ENCODE assay signal across 8 cellular contexts in the genomic region with DNA sequence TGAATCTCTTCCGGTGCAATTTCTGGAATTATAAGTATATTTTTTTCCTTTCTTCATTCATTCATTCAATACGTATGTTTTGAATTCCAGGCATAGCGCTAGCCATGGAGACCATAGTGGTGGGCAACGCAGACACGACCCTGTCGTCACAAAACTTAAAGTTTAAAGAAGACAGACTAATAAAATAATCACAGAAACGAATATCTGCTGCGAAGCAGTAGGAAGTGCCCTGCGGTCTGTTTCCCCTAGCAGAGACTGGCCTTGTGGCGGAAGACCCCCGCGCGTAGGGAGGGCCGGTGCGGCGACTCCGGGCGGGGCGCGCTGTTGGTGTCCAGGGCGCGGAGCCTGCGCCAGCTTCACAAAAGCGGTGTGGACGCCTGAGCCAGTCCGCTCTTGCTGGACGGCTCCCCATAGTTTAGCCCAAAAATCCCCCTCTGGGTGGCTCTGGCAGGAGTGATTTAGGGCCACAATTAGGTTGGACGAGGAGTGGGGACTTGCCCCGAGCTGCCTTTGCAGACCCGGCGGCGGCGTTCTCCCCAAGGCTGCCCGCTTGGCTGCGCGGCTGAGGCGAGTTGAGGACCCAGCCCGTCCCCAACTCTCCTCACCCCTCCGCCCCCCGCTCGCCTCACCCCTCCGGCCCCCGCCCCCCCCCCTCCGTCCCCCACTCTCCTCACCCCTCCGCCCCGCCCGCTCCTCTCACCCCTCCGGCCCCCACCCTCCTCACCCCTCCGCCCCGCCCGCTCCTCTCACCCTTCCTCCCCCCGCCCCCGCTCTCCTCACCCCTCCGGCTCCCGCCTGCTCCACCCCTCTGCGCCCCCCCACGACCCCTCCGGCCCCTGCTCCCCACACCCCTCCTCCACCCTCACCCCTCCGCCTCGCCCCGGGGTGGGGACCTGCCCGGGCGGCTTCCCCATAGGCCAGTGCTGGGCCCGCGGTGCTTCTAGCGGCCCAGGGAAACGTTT. TPM values are rescaled to one million over a fixed set of nuclear protein-coding genes. Genes with fewer than 3 reads are reported as not detected.
DNase-seq lines count a peak whose midpoint lies in the region; ATAC-seq and TF ChIP-seq lines count a peak whose summit lies in the region.

No MANE protein-coding gene starts in this region.

- no CpG with 5 or more reads among the region's 67 CpGs for WGBS in mesendoderm (ENCODE audit: extremely low coverage, insufficient coverage, low lambda C conversion rate)
- 3% methylated on average over 33 to 57 of the region's 67 CpGs for WGBS in tibial nerve, 2 donors

- H3K9ac ChIP-seq in PC-3 (ENCODE audit: low read length), result 0 out of 2 replicates have a peak overlapping the region, but pooled peaks have one; percentile 29
- peak overlapping the region; percentile 68 for H3K9ac ChIP-seq in mesendoderm (ENCODE audit: low read length)

- H3K9me3 ChIP-seq in PC-3 (ENCODE audit: low read length) (no peaks in the 10 kb centered on the region), tibial nerve (no peaks in the 10 kb centered on the region)

- no peak overlapping the region for H2BK5ac ChIP-seq in mesendoderm (ENCODE audit: low read length)

- no peaks in the 10 kb centered on the region for H3K79me1 ChIP-seq in mesendoderm (ENCODE audit: low read length)

- H3K9me2 ChIP-seq in PC-3 (replicated peaks; ENCODE audit: low read length), result no peaks in the 10 kb centered on the region

- H3K4ac ChIP-seq in mesendoderm (ENCODE audit: low read depth, low read length), result peak overlapping the region; percentile 59

- H2BK15ac ChIP-seq in mesendoderm (replicated peaks; ENCODE audit: low read depth), result no peak overlapping the region

- peak overlapping the region; percentile 91 for H3K4me2 ChIP-seq in PC-3 (ENCODE audit: low read length)
- peak overlapping the region; percentile 61 for H3K4me2 ChIP-seq in mesendoderm (ENCODE audit: low read length)

- H3F3A ChIP-seq in PC-3 (ENCODE audit: low read length, unreplicated experiment), result no peaks in the 10 kb centered on the region

- H3K23ac ChIP-seq in mesendoderm (ENCODE audit: low read length), result no peak overlapping the region

- no peaks in the 10 kb centered on the region for H3K27me3 ChIP-seq in PC-3 (ENCODE audit: low read length)
- H3K27me3 ChIP-seq in mesendoderm (ENCODE audit: insufficient read depth, low read length, poor library complexity), result no peaks in the 10 kb centered on the region
- H3K27me3 ChIP-seq in tibial nerve, result no peaks in the 10 kb centered on the region

- H3K4me3 ChIP-seq in GM12865 (ENCODE audit: low read depth, low read length) (peak overlapping the region; percentile 37), PC-3 (ENCODE audit: low read length) (peak overlapping the region; percentile 69), mesendoderm (ENCODE audit: low read length) (peak overlapping the region; percentile 49), tibial nerve (peak overlapping the region; percentile 36 to 67 (median 52))

- DNase-seq in GM12865 (ENCODE audit: low read depth) (peak; percentile 20), PC-3 (no peak), ecto neural progenitor cell (ENCODE audit: low spot score) (peak; percentile 79), mesendoderm (peak; percentile 67), tibial nerve (ENCODE audit: low spot score in 2 of 2) (peak in 1 of 2 donors; percentile 28), NCI-H2107 treated with DMSO at 0.1 percent for 48 hours (lab: John Stamatoyannopoulos, UW; ENCODE audit: unreplicated experiment) (no peak)

- no peak for TF ChIP-seq POLR2A in tibial nerve (IDR thresholded peaks at IDR 0.05)

- H3K79me2 ChIP-seq in PC-3 (ENCODE audit: low read length) (no peaks in the 10 kb centered on the region), mesendoderm (ENCODE audit: control insufficient read depth, insufficient read depth, low read length) (no peaks in the 10 kb centered on the region)

- ATAC-seq in PC-3 (peak; percentile 54), HG02623 (IDR thresholded peaks at IDR 0.05; ENCODE audit: unreplicated experiment) (no peak), GM19324 (IDR thresholded peaks at IDR 0.05; ENCODE audit: low FRiP score, unreplicated experiment) (no peak)

- peaks cover 23% of the 10 kb centered on the region; the same call in 1 of the 2 replicates for H3K4me1 ChIP-seq in PC-3 (ENCODE audit: insufficient read depth, low read length)
- H3K4me1 ChIP-seq in mesendoderm (ENCODE audit: control insufficient read depth, low read depth, low read length), result no peaks in the 10 kb centered on the region
- peaks cover 0 to 51% (median 11%) of the 10 kb centered on the region in 4 donors for H3K4me1 ChIP-seq in tibial nerve

- peak in 1 of 2 donors; percentile 21 for TF ChIP-seq EP300 in tibial nerve (IDR thresholded peaks at IDR 0.05)

- H3K18ac ChIP-seq in mesendoderm (ENCODE audit: low read length), result peak overlapping the region; percentile 61

- no peak for TF ChIP-seq CTCF in GM12865 (IDR thresholded peaks at IDR 0.05; ENCODE audit: insufficient read depth, low read depth, low read length, missing control alignments)
- no peak for TF ChIP-seq CTCF in PC-3 (conservative IDR thresholded peaks at IDR 0.05; ENCODE audit: low read depth, low read length)
- no peak for TF ChIP-seq CTCF in tibial nerve (IDR thresholded peaks at IDR 0.05)

- H3K56ac ChIP-seq in mesendoderm (ENCODE audit: low read length), result peak overlapping the region; percentile 82

- H3K27ac ChIP-seq in PC-3 (ENCODE audit: low read length), result no peak overlapping the region
- no peak overlapping the region for H3K27ac ChIP-seq in mesendoderm (ENCODE audit: low read depth, low read length)
- H3K27ac ChIP-seq in tibial nerve, result peak overlapping the region; percentile 21 to 93 (median 76)

- intact Hi-C loops in PC-3 (cut with micrococcal nuclease), result no loop called here

- peak overlapping the region; percentile 95 for H2AFZ ChIP-seq in PC-3 (ENCODE audit: low read length)

- no peak overlapping the region for H4K5ac ChIP-seq in mesendoderm (ENCODE audit: low read length)

- no peak overlapping the region for H2AK5ac ChIP-seq in mesendoderm (ENCODE audit: low read length)

- no peaks in the 10 kb centered on the region for H4K20me1 ChIP-seq in PC-3 (ENCODE audit: low read length)

- H3K36me3 ChIP-seq in PC-3 (ENCODE audit: low read depth, low read length), result no peaks in the 10 kb centered on the region
- no peaks in the 10 kb centered on the region for H3K36me3 ChIP-seq in mesendoderm (ENCODE audit: control insufficient read depth, insufficient read depth, low read length)
- H3K36me3 ChIP-seq in tibial nerve, result no peaks in the 10 kb centered on the region

- peak overlapping the region; percentile 8 for H2BK120ac ChIP-seq in mesendoderm (ENCODE audit: low read depth, low read length)

- H4K8ac ChIP-seq in mesendoderm (ENCODE audit: low read depth, low read length), result no peak overlapping the region

- CTCF ChIA-PET in PC-3 (lab: Charles Lee), result interaction anchor here (0.6 kb wide), 1 partner anchor 82 kb away, joined by 11 read pairs; no protein-coding TSS in a partner anchor

- BruUV-seq in PC-3 (replicated peaks; lab: Mats Ljungman, UMichigan), result no TSS peak

- POLR2A ChIA-PET in PC-3 (lab: Charles Lee; ENCODE audit: unreplicated experiment), result no interaction called here

RNA-seq across cellular contexts. Expression of a gene that starts 14.2 kb away (rescaled TPM):
- total RNA-seq in PC-3 (2014; rRNA removed), result 11.0 and 11.1 TPM in 2 replicates
- 11.4 TPM for polyA plus RNA-seq in mesendoderm (2013, experiment 1 of 2)
- polyA plus RNA-seq in mesendoderm (2013, experiment 2 of 2), result 11.4 TPM
- 10 to 100 TPM; 40.2 to 49.4 (median 42.3) TPM for total RNA-seq in tibial nerve

Comparison
In these comparisons a context has a peak if more than half of its experiments do, and no peak if none do; other contexts are left out.
1. DNase-seq: peak in GM12865 (single experiment), ecto neural progenitor cell (single experiment) and mesendoderm (single experiment); none in PC-3 (single experiment) and NCI-H2107 treated with DMSO at 0.1 percent for 48 hours (single experiment).
2. H3K27ac ChIP-seq: peak in tibial nerve (4 of 4); none in PC-3 (single experiment) and mesendoderm (single experiment).
3. Peak in every context shown above with its lines, with median percentiles within 50 percentile points of each other: H3K4me3 ChIP-seq.